Comparison of ENCODE assay signal across 12 cellular contexts in genomic region chr14:38882533-38882932, GRCh38.
"Had no signal": no experiment of that assay in that cellular context is flagged by ENCODE, and none has a peak within 500 bp of the region (broad histone marks: within the 10 kb centered on the region; RNA-seq: fewer than 3 reads in every experiment).

No MANE protein-coding gene starts in this region.

- H3K27ac ChIP-seq: parathyroid adenoma, right atrium auricular region, skin epidermis, transverse colon, vagina had no signal

- H3K36me3 ChIP-seq: right atrium auricular region, transverse colon, vagina had no signal

- DNase-seq: activated CD4-positive, CD25-positive, alpha-beta regulatory T cell treated with anti-CD3 and anti-CD28 coated beads, Interleukin-2, amount 50 U/mL, for 72 hours; activated naive CD8-positive, alpha-beta T cell treated with anti-CD3 and anti-CD28 coated beads for 36 hours; cortex of kidney; effector CD4-positive, alpha-beta T cell; naive B cell; stimulated activated naive CD8-positive, alpha-beta T cell treated with anti-CD3 and anti-CD28 coated beads, Interleukin-15, Interleukin-2, amounts not matched to agents 100 U/mL and 50 U/mL, for 24 hours; transverse colon had no signal

- ATAC-seq: stimulated activated naive CD8-positive, alpha-beta T cell treated with anti-CD3 and anti-CD28 coated beads, Interleukin-15, Interleukin-2, amounts not matched to agents 100 U/mL and 50 U/mL, for 24 hours had no signal

- H3K27me3 ChIP-seq: right atrium auricular region, transverse colon, vagina had no signal

- H3K9me3 ChIP-seq: right atrium auricular region, transverse colon, vagina had no signal

- H3K4me3 ChIP-seq: lung, right atrium auricular region, skin epidermis, transverse colon, vagina had no signal

- H3K4me1 ChIP-seq: parathyroid adenoma, right atrium auricular region, vagina had no signal
